Comparison of ENCODE assay signal across 8 cellular contexts in genomic region chr3:49295489-49296058, GRCh38. TPM values are rescaled to one million over a fixed set of nuclear protein-coding genes. Genes with fewer than 3 reads are reported as not detected.
DNase-seq lines count a peak whose midpoint lies in the region; ATAC-seq and TF ChIP-seq lines count a peak whose summit lies in the region.

No MANE protein-coding gene starts in this region.

- H3K4me3 ChIP-seq in A673 (ENCODE audit: low read depth, low read length, poor library complexity, severe bottlenecking) (no peak overlapping the region), GM12864 (ENCODE audit: low read depth, low read length) (no peak overlapping the region), SK-N-MC (no peak overlapping the region)

- no peak overlapping the region for H3K9ac ChIP-seq in SK-N-MC (ENCODE audit: insufficient read length)

- no peaks in the 10 kb centered on the region for H3K4me1 ChIP-seq in A673 (ENCODE audit: insufficient read depth, low read length, poor library complexity, severe bottlenecking)

- no peaks in the 10 kb centered on the region for H3K9me3 ChIP-seq in A673 (ENCODE audit: low read depth, low read length, poor library complexity, severe bottlenecking)
- H3K9me3 ChIP-seq in SK-N-MC (ENCODE audit: low read depth, low read length), result no peaks in the 10 kb centered on the region

- H3K27me3 ChIP-seq in A673 (replicated peaks; ENCODE audit: insufficient read depth, low read depth, low read length, poor library complexity), result no peaks in the 10 kb centered on the region

- intact Hi-C loops in A673 (cut with micrococcal nuclease; ENCODE audit: unreplicated experiment), result loop anchor here (10.0 kb wide), 1 partner anchor 149 kb away; no protein-coding TSS in a partner anchor

- peaks cover 5% of the 10 kb centered on the region for H3K36me3 ChIP-seq in A673 (ENCODE audit: insufficient read depth, low read length, poor library complexity, severe bottlenecking)
- peaks cover 18% of the 10 kb centered on the region for H3K36me3 ChIP-seq in SK-N-MC (ENCODE audit: insufficient read depth, low read length)

- ATAC-seq in GM21576 (IDR thresholded peaks at IDR 0.05; ENCODE audit: unreplicated experiment), result no peak

- POLR2A ChIA-PET in A673 (lab: Charles Lee; ENCODE audit: low non-redundant PET), result no interaction called here

- no TSS peak for BruUV-seq in A673 (replicated peaks; lab: Mats Ljungman, UMichigan)

- DNase-seq in A673 (ENCODE audit: low spot score) (peak; percentile 37), GM12864 (ENCODE audit: low read depth) (no peak), SK-N-MC (ENCODE audit: low read depth, low spot score) (peak; percentile 5), cerebellar cortex (ENCODE audit: low spot score) (peak; percentile 22), myocyte (ENCODE audit: low read depth) (peak; percentile 45), NCI-H526 treated with DMSO at 0.1 percent for 48 hours (lab: John Stamatoyannopoulos, UW) (no peak), kidney glomerular epithelial cell (lab: John Stamatoyannopoulos, UW) (no peak)

- H3K27ac ChIP-seq in A673 (ENCODE audit: low read depth, low read length, poor library complexity, severe bottlenecking) (no peak overlapping the region), SK-N-MC (no peak overlapping the region)

- CTCF ChIA-PET in A673 (lab: Charles Lee), result no interaction called here

- peak; percentile 56 for TF ChIP-seq CTCF in A673 (conservative IDR thresholded peaks at IDR 0.05; ENCODE audit: low read depth, low read length)
- peak; percentile 57 for TF ChIP-seq CTCF in GM12864 (IDR thresholded peaks at IDR 0.05; ENCODE audit: low read depth, low read length, missing control alignments)

RNA-seq across cellular contexts. Expression of gene C3orf62, which starts 18.5 kb away (rescaled TPM):
- total RNA-seq in A673 (2021) (1.8 and 2.0 TPM in 2 replicates), myocyte (1.4 and 1.6 TPM in 2 replicates)
- polyA plus RNA-seq in myocyte (2012), result 3.9 TPM

RNA-seq across cellular contexts. Expression of gene USP4, which starts 44.3 kb away (rescaled TPM):
- total RNA-seq in A673 (2021) (32.3 and 32.8 TPM in 2 replicates), myocyte (9.9 and 11.8 TPM in 2 replicates)
- polyA plus RNA-seq in myocyte (2012), result 43.4 TPM

Comparison
In these comparisons a context has a peak if more than half of its experiments do, and no peak if none do; other contexts are left out.
1. DNase-seq: peak in A673 (single experiment), SK-N-MC (single experiment), cerebellar cortex (single experiment) and myocyte (single experiment); none in GM12864 (single experiment), NCI-H526 treated with DMSO at 0.1 percent for 48 hours (single experiment) and kidney glomerular epithelial cell (single experiment).